27 cellular contexts compared by ENCODE assay signal in the genomic region with DNA sequence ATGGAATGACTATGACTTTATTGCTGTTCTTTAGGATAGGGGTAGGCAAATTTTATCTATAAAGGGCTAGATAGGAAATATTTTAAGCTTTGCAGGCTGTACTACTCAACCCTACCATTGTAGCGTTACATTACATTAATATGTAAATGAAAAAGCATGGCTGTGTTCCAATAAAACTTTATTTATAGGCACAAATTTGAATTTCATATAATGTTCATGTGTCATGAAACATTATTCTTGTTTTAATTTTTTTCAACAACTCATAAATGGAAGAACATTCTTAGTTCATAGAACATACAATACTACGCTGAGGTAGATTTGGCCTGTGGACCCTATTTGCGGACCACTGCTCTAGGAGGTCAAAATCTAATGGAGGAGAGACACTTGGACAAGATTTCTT.
"Had no signal": no experiment of that assay in that cellular context is flagged by ENCODE, and none has a peak within 500 bp of the region (broad histone marks: within the 10 kb centered on the region; RNA-seq: fewer than 3 reads in every experiment).

No MANE protein-coding gene starts in this region.

- H3K27me3 ChIP-seq: colonic mucosa, esophagus squamous epithelium, gastrocnemius medialis, heart right ventricle, left lung had no signal

- H3K4me3 ChIP-seq: colonic mucosa, esophagus squamous epithelium, gastrocnemius medialis, heart right ventricle, left lung, lower lobe of right lung, mucosa of descending colon had no signal

- H3K27ac Mint-ChIP-seq: dendritic cell treated with granulocyte-macrophage colony-stimulating factor and Interleukin-4, amounts not matched to agents 40 ng/mL and 50 ng/mL, for 4 days; effector memory CD8-positive, alpha-beta T cell; mesothelial cell of epicardium; naive B cell had no signal

- H3K4me1 Mint-ChIP-seq: naive B cell had no signal

- H3K9me3 ChIP-seq: colonic mucosa, esophagus squamous epithelium, gastrocnemius medialis, heart right ventricle, left lung, lower lobe of right lung, mucosa of descending colon had no signal

- DNase-seq: colonic mucosa; cortex of kidney; effector CD8-positive, alpha-beta T cell; effector memory CD8-positive, alpha-beta T cell; erythroblast; esophagus squamous epithelium; foreskin fibroblast; foreskin melanocyte; gastrocnemius medialis; glutamatergic neuron; head of caudate nucleus; heart right ventricle; hippocampal formation; left cardiac atrium; left ventricle myocardium superior; lower lobe of right lung; mesenchymal stem cell; mucosa of descending colon; naive B cell had no signal

- H3K9me3 Mint-ChIP-seq: dendritic cell treated with granulocyte-macrophage colony-stimulating factor and Interleukin-4, amounts not matched to agents 40 ng/mL and 50 ng/mL, for 4 days; endodermal cell; mesothelial cell of epicardium; naive B cell had no signal

- H3K27me3 Mint-ChIP-seq: dendritic cell treated with granulocyte-macrophage colony-stimulating factor and Interleukin-4, amounts not matched to agents 40 ng/mL and 50 ng/mL, for 4 days; effector memory CD8-positive, alpha-beta T cell; naive B cell had no signal

- ATAC-seq: effector memory CD8-positive, alpha-beta T cell; esophagus mucosa; gastrocnemius medialis; heart right ventricle; left cardiac atrium; left lung; left ventricle myocardium superior; lower lobe of right lung; mucosa of descending colon had no signal

- H3K36me3 ChIP-seq: colonic mucosa, esophagus squamous epithelium, gastrocnemius medialis, heart right ventricle, left lung, lower lobe of right lung had no signal

- H3K27ac ChIP-seq: colonic mucosa, epithelial cell of prostate, esophagus squamous epithelium, gastrocnemius medialis, heart right ventricle, left lung, lower lobe of right lung had no signal

- H3K36me3 Mint-ChIP-seq: mesothelial cell of epicardium, naive B cell had no signal

- H3K4me1 ChIP-seq: colonic mucosa, esophagus squamous epithelium, gastrocnemius medialis, heart right ventricle, left lung, lower lobe of right lung had no signal

- H3K4me3 Mint-ChIP-seq: dendritic cell treated with granulocyte-macrophage colony-stimulating factor and Interleukin-4, amounts not matched to agents 40 ng/mL and 50 ng/mL, for 4 days; effector memory CD8-positive, alpha-beta T cell; endodermal cell; mesothelial cell of epicardium had no signal

- FAIRE-seq: endometrium, keratinocyte had no signal
